Comparison of ENCODE assay signal across 12 cellular contexts in the genomic region with DNA sequence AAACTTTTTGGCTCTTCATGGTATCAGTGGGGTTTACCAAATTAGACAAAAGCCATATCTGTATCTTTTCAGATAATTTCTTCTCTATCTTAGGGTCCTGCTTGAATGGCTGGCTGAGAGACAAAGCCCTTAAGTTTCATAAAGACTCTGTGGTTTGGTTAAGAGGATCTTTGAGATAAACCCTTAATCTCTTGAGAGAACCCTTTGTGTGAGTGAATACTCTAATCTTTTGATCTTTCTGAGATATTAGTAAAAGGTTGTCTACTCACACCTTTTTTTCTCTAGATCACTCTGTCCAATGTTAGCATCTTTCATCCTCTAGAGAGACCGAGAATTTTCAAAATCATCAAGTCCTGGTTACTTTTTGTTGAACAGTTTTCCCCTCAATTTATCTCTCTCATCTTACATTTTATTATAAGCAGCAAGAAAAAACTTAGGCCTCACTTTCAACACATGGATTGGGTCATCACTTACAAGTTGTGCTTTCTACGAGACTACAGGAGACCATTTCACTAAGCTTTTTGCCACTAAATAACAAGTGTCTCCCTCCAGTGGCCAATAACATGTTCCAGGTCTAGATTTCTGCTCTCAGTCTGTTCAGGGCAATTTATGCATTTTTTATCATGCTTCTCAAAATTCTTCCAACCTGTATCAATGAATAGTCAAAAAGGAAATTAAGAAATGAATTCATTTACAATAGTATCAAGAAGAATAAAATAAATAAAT. TPM values are rescaled to one million over a fixed set of nuclear protein-coding genes. Genes with fewer than 3 reads are reported as not detected.
A peak's percentile ranks its signal among the peaks of the same experiment; 100 is the strongest.
DNase-seq lines count a peak whose midpoint lies in the region; ATAC-seq and TF ChIP-seq lines count a peak whose summit lies in the region.
"Had no signal": no experiment of that assay in that cellular context is flagged by ENCODE, and none has a peak within 500 bp of the region (broad histone marks: within the 10 kb centered on the region; RNA-seq: fewer than 3 reads in every experiment).

No MANE protein-coding gene starts in this region.

- no peaks in the 10 kb centered on the region for H4K20me1 ChIP-seq in MM.1S (ENCODE audit: insufficient read depth, low read length)
- H4K20me1 ChIP-seq: BLaER1 treated with 17β-estradiol and CSF1 and Interleukin-3, amounts not matched to agents 10 nM and 100 nM had no signal

- no peak overlapping the region for H3K4me3 ChIP-seq in MM.1S (ENCODE audit: low read length)
- H3K4me3 ChIP-seq: BLaER1 treated with 17β-estradiol and CSF1 and Interleukin-3, amounts not matched to agents 10 nM and 100 nM; prostate gland; tibial artery had no signal

- no peaks in the 10 kb centered on the region for H3K79me2 ChIP-seq in MM.1S (ENCODE audit: low read length)

- no peaks in the 10 kb centered on the region for H3K4me1 ChIP-seq in MM.1S (ENCODE audit: low read length)
- H3K4me1 ChIP-seq: BLaER1 treated with 17β-estradiol and CSF1 and Interleukin-3, amounts not matched to agents 10 nM and 100 nM; prostate gland; tibial artery had no signal

- no peak overlapping the region for H2AFZ ChIP-seq in MM.1S (ENCODE audit: low read length)

- no peaks in the 10 kb centered on the region for H3K9me2 ChIP-seq in MM.1S (replicated peaks; ENCODE audit: insufficient read depth, low read length)

- peak; percentile 52 for TF ChIP-seq CTCF in MM.1S (IDR thresholded peaks at IDR 0.05; ENCODE audit: low read length)

- no peak overlapping the region for H3K27ac ChIP-seq in MM.1S (ENCODE audit: low read length)
- H3K27ac ChIP-seq: BLaER1 treated with 17β-estradiol and CSF1 and Interleukin-3, amounts not matched to agents 10 nM and 100 nM; prostate gland; tibial artery had no signal

- DNase-seq in NCI-H1694 (lab: John Stamatoyannopoulos, UW) (peak; percentile 3), NCI-H1694 treated with DMSO at 0.1 percent for 48 hours (lab: John Stamatoyannopoulos, UW) (no peak), MM.1S (no peak), cerebellar cortex (ENCODE audit: low spot score) (peak; percentile 22), renal cortical epithelial cell (ENCODE audit: low read depth) (peak; percentile 43), NCI-H2029 treated with DMSO at 0.1 percent for 48 hours (lab: John Stamatoyannopoulos, UW) (no peak), NCI-H1417 treated with DMSO at 0.1 percent for 48 hours (lab: John Stamatoyannopoulos, UW) (no peak)
- DNase-seq: T-cell, tibial artery had no signal

- H3K4me2 ChIP-seq in MM.1S (ENCODE audit: low read depth, low read length): no peak overlapping the region
- H3K4me2 ChIP-seq: BLaER1 treated with 17β-estradiol and CSF1 and Interleukin-3, amounts not matched to agents 10 nM and 100 nM had no signal

- no peak overlapping the region for H3K9ac ChIP-seq in MM.1S (ENCODE audit: low read length)
- H3K9ac ChIP-seq: BLaER1 treated with 17β-estradiol and CSF1 and Interleukin-3, amounts not matched to agents 10 nM and 100 nM had no signal

- no peaks in the 10 kb centered on the region for H3K9me3 ChIP-seq in MM.1S (replicated peaks; ENCODE audit: insufficient read depth, low read length)
- H3K9me3 ChIP-seq: prostate gland, tibial artery had no signal

- no peaks in the 10 kb centered on the region for H3K36me3 ChIP-seq in MM.1S (replicated peaks; ENCODE audit: insufficient read depth, low read length)
- H3K36me3 ChIP-seq: prostate gland had no signal

- no peak for ATAC-seq in HG02884 (IDR thresholded peaks at IDR 0.05; ENCODE audit: unreplicated experiment)
- ATAC-seq: T-cell had no signal

- no peaks in the 10 kb centered on the region for H3K27me3 ChIP-seq in MM.1S (replicated peaks; ENCODE audit: insufficient read depth, low read length)
- H3K27me3 ChIP-seq: BLaER1 treated with 17β-estradiol and CSF1 and Interleukin-3, amounts not matched to agents 10 nM and 100 nM; tibial artery had no signal

- no peaks in the 10 kb centered on the region for H3F3A ChIP-seq in MM.1S (ENCODE audit: insufficient read depth, low read length)

RNA-seq across cellular contexts. Expression of a gene that starts 28.4 kb away (rescaled TPM):
- total RNA-seq in renal cortical epithelial cell: 21.2 and 40.8 TPM in 2 replicates

RNA-seq across cellular contexts. Expression of a gene that starts 33.8 kb away (rescaled TPM):
- total RNA-seq in renal cortical epithelial cell: 53.4 and 106 TPM in 2 replicates

RNA-seq across cellular contexts. Expression of a gene that starts 50.7 kb away (rescaled TPM):
- total RNA-seq in renal cortical epithelial cell: 18.9 and 31.2 TPM in 2 replicates

RNA-seq across cellular contexts. Expression of a gene that starts 50.8 kb away (rescaled TPM):
- 32.1 and 33.7 TPM in 2 replicates for total RNA-seq in renal cortical epithelial cell

Comparison
In these comparisons a context has a peak if more than half of its experiments do, and no peak if none do; other contexts are left out.
1. DNase-seq: peak in NCI-H1694 (single experiment), cerebellar cortex (single experiment) and renal cortical epithelial cell (single experiment); none in NCI-H1694 treated with DMSO at 0.1 percent for 48 hours (single experiment), MM.1S (single experiment), NCI-H2029 treated with DMSO at 0.1 percent for 48 hours (single experiment) and NCI-H1417 treated with DMSO at 0.1 percent for 48 hours (single experiment).